ENCODE assay signal across 8 cellular contexts in the genomic region with DNA sequence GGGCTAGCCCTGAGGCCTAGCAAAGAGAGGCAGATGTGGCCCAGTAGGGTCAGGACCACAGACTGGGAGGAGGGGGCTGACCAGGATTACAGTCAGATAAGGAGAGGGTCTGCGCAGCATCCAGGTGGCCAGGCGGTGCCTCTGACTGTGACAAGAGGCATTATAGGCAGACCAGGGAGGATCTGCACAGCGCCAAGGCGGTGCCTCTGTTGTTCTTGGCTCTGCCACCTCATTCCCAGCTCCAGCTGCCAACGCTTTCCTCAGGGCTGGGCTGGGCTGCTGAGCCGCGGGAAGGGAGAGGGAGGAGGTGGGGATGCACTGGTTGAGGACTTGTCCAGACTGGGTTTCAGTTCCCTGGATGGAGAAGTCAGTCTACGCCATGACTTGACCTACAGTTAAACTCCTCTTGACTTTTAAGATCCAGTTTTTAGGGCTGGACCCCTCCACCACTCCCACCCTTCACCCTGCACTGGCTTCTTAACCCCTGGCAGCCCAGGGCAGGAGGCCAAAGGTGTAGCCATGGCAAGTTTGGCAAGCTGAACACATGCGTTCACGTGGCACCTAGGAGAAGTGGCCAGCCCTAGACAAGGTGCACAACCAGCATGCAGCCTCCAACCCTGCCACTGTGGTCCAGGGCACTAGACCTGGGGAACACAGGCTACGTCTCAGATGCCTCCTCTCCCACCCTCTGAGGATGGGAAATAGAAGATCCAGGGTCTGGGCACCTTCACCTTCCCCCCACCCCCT.
DNase-seq lines count a peak whose midpoint lies in the region; ATAC-seq and TF ChIP-seq lines count a peak whose summit lies in the region.

No MANE protein-coding gene starts in this region.

- peaks cover under 1 to 70% (median 35%) of the 10 kb centered on the region in 4 donors for H3K4me1 ChIP-seq in tibial artery

- ATAC-seq in GM19035 (IDR thresholded peaks at IDR 0.05; ENCODE audit: unreplicated experiment): no peak

- H3K36me3 ChIP-seq in tibial artery: no peaks in the 10 kb centered on the region

- H3K4me3 ChIP-seq in tibial artery: no peak overlapping the region

- intact Hi-C loops in tibial artery (cut with DNase I; ENCODE audit: low total_unique reads): no loop called here

- peak overlapping the region in 1 of 2 donors; percentile 52 for H3K27ac ChIP-seq in tibial artery

- no peaks in the 10 kb centered on the region for H3K9me3 ChIP-seq in tibial artery

- no peak for TF ChIP-seq CTCF in tibial artery (IDR thresholded peaks at IDR 0.05)

- DNase-seq in DMS153 (lab: John Stamatoyannopoulos, UW) (peak; percentile 55), DMS153 treated with DMSO at 0.1 percent for 48 hours (lab: John Stamatoyannopoulos, UW; ENCODE audit: unreplicated experiment) (no peak), amygdala (lab: John Stamatoyannopoulos, UW) (peak in 31 of 56 donors; percentile 6 to 70 (median 23)), kidney glomerular epithelial cell (lab: John Stamatoyannopoulos, UW) (peak; percentile 37), tibial artery (peak; percentile 79 to 92), RKO (ENCODE audit: low spot score) (no peak)
- DNase-seq in stimulated activated CD4-positive, alpha-beta T cell treated with anti-CD3 and anti-CD28 coated beads, Interleukin-15, amount 100 ng/mL, for 24 hours: no peak

- no peaks in the 10 kb centered on the region for H3K27me3 ChIP-seq in tibial artery

Comparison
In these comparisons a context has a peak if more than half of its experiments do, and no peak if none do; other contexts are left out.
1. DNase-seq: peak in DMS153 (single experiment), amygdala (31 of 56), kidney glomerular epithelial cell (single experiment) and tibial artery (2 of 2); none in DMS153 treated with DMSO at 0.1 percent for 48 hours (single experiment), RKO (single experiment) and stimulated activated CD4-positive, alpha-beta T cell treated with anti-CD3 and anti-CD28 coated beads, Interleukin-15, amount 100 ng/mL, for 24 hours (single experiment).